Comparison of ENCODE assay signal across 17 cellular contexts in the genomic region with DNA sequence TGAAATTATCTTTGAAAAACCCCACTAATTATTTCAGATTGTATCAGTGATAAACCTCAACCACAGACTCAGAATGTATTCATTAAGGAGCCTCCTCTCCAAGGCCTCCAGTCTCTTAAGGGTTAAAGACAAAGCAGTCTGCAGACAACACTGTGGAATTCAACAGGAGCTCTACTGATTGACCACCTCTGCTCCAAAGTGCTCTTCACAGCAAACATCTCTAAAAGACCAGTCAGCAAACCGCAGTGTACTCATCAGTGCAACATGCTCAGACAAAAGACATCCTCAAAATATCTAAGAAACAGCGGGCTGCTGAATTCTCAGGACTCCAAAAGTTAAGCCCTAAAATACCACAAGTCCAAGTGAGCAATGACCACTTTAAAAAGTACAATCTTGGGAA. TPM values are rescaled to one million over a fixed set of nuclear protein-coding genes. Genes with fewer than 3 reads are reported as not detected.
DNase-seq lines count a peak whose midpoint lies in the region; ATAC-seq and TF ChIP-seq lines count a peak whose summit lies in the region.
"Had no signal": no experiment of that assay in that cellular context is flagged by ENCODE, and none has a peak within 500 bp of the region (broad histone marks: within the 10 kb centered on the region; RNA-seq: fewer than 3 reads in every experiment).

No MANE protein-coding gene starts in this region.

- H3K36me3 ChIP-seq in brain microvascular endothelial cell (replicated peaks) (peaks cover 18% of the 10 kb centered on the region), kidney epithelial cell (ENCODE audit: control insufficient read depth, insufficient read depth, low read length) (no peaks in the 10 kb centered on the region)
- H3K36me3 ChIP-seq: pancreas had no signal

- ATAC-seq in GM18519 (IDR thresholded peaks at IDR 0.05; ENCODE audit: low FRiP score, unreplicated experiment) (no peak), HG02981 (IDR thresholded peaks at IDR 0.05; ENCODE audit: unreplicated experiment) (no peak)
- ATAC-seq: K562, pancreas, PC-3 had no signal

- no peak for TF ChIP-seq CTCF in AG04450 (IDR thresholded peaks at IDR 0.05; ENCODE audit: low read depth, low read length)
- no peak for TF ChIP-seq CTCF in brain microvascular endothelial cell (IDR thresholded peaks at IDR 0.05; ENCODE audit: low read depth, low read length, missing control alignments)
- no peak for TF ChIP-seq CTCF in kidney epithelial cell (IDR thresholded peaks at IDR 0.05; ENCODE audit: insufficient read depth, low read length, poor library complexity, severe bottlenecking)

- no peaks in the 10 kb centered on the region for H3K27me3 ChIP-seq in AG04450 (ENCODE audit: control insufficient read depth, insufficient read depth, low read length)
- H3K27me3 ChIP-seq in brain microvascular endothelial cell (replicated peaks): no peaks in the 10 kb centered on the region
- H3K27me3 ChIP-seq in kidney epithelial cell (ENCODE audit: control insufficient read depth, insufficient read depth, low read length): no peaks in the 10 kb centered on the region
- H3K27me3 ChIP-seq: pancreas, stomach had no signal

- H3K4me3 ChIP-seq in AG04450 (ENCODE audit: low read depth, low read length) (no peak overlapping the region), brain microvascular endothelial cell (ENCODE audit: low read depth, low read length) (no peak overlapping the region), kidney epithelial cell (ENCODE audit: low read depth, low read length) (no peak overlapping the region)
- H3K4me3 ChIP-seq: K562, pancreas, stomach had no signal

- DNase-seq in AG04450 (ENCODE audit: low read depth, low spot score) (peak; percentile 26), HPDE6-E6E7 (ENCODE audit: extremely low spot score) (peak; percentile 70), brain microvascular endothelial cell (peak; percentile 61), kidney epithelial cell (ENCODE audit: low read depth) (peak; percentile 31), NOMO-1 (lab: John Stamatoyannopoulos, UW; ENCODE audit: unreplicated experiment in 2 of 2) (no peak), T-helper 2 cell (no peak)
- DNase-seq: activated B cell treated with CpG ODN at 0.5 μM for 24 hours; activated CD8-positive, alpha-beta memory T cell treated with anti-CD3 and anti-CD28 coated beads, Interleukin-2, amount 50 U/mL, for 4 hours; activated naive CD4-positive, alpha-beta T cell treated with anti-CD3 and anti-CD28 coated beads, Interleukin-2, amount 50 U/mL, for 16 hours; NCI-H1436; pancreas; PC-3; stomach; SW 1271 had no signal

- in situ Hi-C loops in brain microvascular endothelial cell (cut with HindIII; ENCODE audit: low pct_ligation_motif_present, low sequenced_read_pairs): no loop called here

- CTCF ChIA-PET in AG04450 (lab: Charles Lee): interaction anchor here (1.0 kb wide), 1 partner anchor 63 kb away, joined by 3 read pairs; no protein-coding TSS in a partner anchor

- H3K9me3 ChIP-seq in AG04450 (ENCODE audit: control insufficient read depth, insufficient read depth, low read length): no peaks in the 10 kb centered on the region
- H3K9me3 ChIP-seq: pancreas, stomach had no signal

- POLR2A ChIA-PET in AG04450 (lab: Yijun Ruan, JAX): interaction anchor here (1.1 kb wide), 1 partner anchor 36 kb away, joined by 3 read pairs; no protein-coding TSS in a partner anchor

- H3K27ac ChIP-seq in AG04450 (ENCODE audit: low read depth, low read length) (peak overlapping the region; percentile 42), brain microvascular endothelial cell (peak overlapping the region; percentile 41)
- H3K27ac ChIP-seq: pancreas, stomach had no signal

RNA-seq across cellular contexts. Expression of a gene that starts 42.0 kb away (rescaled TPM):
- 44.9 and 46.1 TPM in 2 replicates for polyA plus RNA-seq in AG04450 (2011; rRNA removed)
- polyA minus RNA-seq in AG04450 (2011; rRNA and poly(A)+ RNA removed): 32.3 and 34.3 TPM in 2 replicates
- total RNA-seq in kidney epithelial cell: 25.2 and 33.9 TPM in 2 replicates

Comparison
In these comparisons a context has a peak if more than half of its experiments do, and no peak if none do; other contexts are left out.
1. DNase-seq: peak in AG04450 (single experiment), HPDE6-E6E7 (single experiment), brain microvascular endothelial cell (single experiment) and kidney epithelial cell (single experiment); none in NOMO-1 (0 of 2) and T-helper 2 cell (0 of 5).